1 cellular context compared by ENCODE assay signal in the genomic region with DNA sequence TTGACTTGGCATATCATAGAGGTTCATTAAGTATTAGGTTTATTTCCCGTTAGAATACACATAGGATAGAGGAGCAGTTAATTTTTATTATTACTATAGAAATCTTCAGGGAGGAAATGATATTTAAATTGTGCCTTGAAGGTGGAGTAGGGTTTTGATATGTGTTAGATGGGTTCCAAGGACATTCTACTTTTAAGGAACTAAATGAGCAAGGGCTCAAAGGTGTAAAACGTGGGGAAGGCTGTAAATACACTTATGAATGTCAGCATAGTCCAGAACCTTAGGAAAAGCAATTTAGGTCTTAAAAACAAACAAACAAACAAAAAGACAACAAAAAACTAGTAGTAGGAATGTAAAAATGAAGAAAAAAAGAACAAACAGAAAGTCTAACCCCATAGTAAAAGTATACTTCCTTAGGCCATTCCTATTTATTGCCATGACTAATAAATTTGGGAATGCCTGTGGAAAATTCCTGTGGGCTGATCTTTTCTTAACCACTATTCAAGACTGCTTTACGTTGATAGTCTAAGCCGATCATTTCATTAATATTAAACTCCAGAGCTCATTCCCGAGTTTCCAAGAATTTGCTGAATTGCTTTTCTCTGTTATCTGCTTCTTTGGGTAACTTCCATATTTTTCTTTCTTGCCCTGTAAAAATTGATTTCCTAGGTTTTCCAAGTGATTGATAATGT.
TF ChIP-seq lines count a peak whose summit lies in the region.

No MANE protein-coding gene starts in this region.

TF ChIP-seq in SK-N-SH, 30 proteins besides CTCF, POLR2A, EP300 and RAD21 (continued from another document):
- TF ChIP-seq, protein P1, sequence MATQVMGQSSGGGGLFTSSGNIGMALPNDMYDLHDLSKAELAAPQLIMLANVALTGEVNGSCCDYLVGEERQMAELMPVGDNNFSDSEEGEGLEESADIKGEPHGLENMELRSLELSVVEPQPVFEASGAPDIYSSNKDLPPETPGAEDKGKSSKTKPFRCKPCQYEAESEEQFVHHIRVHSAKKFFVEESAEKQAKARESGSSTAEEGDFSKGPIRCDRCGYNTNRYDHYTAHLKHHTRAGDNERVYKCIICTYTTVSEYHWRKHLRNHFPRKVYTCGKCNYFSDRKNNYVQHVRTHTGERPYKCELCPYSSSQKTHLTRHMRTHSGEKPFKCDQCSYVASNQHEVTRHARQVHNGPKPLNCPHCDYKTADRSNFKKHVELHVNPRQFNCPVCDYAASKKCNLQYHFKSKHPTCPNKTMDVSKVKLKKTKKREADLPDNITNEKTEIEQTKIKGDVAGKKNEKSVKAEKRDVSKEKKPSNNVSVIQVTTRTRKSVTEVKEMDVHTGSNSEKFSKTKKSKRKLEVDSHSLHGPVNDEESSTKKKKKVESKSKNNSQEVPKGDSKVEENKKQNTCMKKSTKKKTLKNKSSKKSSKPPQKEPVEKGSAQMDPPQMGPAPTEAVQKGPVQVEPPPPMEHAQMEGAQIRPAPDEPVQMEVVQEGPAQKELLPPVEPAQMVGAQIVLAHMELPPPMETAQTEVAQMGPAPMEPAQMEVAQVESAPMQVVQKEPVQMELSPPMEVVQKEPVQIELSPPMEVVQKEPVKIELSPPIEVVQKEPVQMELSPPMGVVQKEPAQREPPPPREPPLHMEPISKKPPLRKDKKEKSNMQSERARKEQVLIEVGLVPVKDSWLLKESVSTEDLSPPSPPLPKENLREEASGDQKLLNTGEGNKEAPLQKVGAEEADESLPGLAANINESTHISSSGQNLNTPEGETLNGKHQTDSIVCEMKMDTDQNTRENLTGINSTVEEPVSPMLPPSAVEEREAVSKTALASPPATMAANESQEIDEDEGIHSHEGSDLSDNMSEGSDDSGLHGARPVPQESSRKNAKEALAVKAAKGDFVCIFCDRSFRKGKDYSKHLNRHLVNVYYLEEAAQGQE (IDR thresholded peaks at IDR 0.05; ENCODE audit: low read depth, low read length), result no peak
- TF ChIP-seq GABPA (IDR thresholded peaks at IDR 0.05; ENCODE audit: low read depth) (no peak), GATA2 (CRISPR knock-in tag; IDR thresholded peaks at IDR 0.05) (no peak), FOXM1 (IDR thresholded peaks at IDR 0.05; ENCODE audit: low read depth) (no peak), MXI1 (IDR thresholded peaks at IDR 0.05; ENCODE audit: low read depth, low read length) (no peak), JUND (IDR thresholded peaks at IDR 0.05) (peak; percentile 59; the same call in 1 of the 2 replicates), RFX5 (IDR thresholded peaks at IDR 0.05; ENCODE audit: low read length) (no peak), FOXJ3 (CRISPR knock-in tag; IDR thresholded peaks at IDR 0.05) (no peak), MEF2A (IDR thresholded peaks at IDR 0.05; ENCODE audit: borderline replicate concordance, low read depth) (peak; percentile 59; the same call in 1 of the 2 replicates), TAF1 (IDR thresholded peaks at IDR 0.05; ENCODE audit: borderline replicate concordance, low read depth, low read length) (no peak), POLR2AphosphoS5 (IDR thresholded peaks at IDR 0.05; ENCODE audit: low read depth, low read length) (peak; percentile 44; the same call in 1 of the 2 replicates)
- TF ChIP-seq, protein P2, sequence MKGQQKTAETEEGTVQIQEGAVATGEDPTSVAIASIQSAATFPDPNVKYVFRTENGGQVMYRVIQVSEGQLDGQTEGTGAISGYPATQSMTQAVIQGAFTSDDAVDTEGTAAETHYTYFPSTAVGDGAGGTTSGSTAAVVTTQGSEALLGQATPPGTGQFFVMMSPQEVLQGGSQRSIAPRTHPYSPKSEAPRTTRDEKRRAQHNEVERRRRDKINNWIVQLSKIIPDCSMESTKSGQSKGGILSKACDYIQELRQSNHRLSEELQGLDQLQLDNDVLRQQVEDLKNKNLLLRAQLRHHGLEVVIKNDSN (IDR thresholded peaks at IDR 0.05; ENCODE audit: borderline replicate concordance, low read depth), result no peak; the same call in 1 of the 2 replicates
